ENCODE assay signal across 9 cellular contexts in the genomic region with DNA sequence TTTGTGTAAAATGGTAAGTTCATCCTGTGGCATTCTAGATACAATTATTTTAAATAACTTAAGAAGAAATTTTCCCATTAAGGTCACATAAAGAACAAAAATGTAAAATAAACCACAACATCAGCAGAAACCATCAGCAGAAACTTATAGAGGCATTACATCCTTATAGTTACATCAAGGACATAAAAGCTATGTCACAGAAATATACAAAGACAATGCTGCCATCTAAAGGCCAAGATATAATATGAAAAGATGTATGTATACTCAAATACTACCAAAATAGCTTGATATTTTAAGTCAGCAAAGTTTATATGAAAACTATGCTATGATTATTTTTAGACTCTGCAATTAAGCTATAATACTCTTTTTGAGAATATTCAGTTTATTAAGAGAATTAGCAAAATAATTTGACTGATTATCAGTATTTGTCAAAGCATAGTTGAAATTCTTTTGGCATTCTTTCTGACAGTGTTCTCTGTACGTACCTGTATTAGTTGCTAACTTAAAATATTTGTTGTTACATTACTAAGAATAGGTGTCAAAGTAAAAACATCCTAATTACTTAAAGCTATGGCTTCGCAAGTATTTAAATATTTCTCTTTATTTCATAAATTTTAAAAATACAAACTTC. TPM values are rescaled to one million over a fixed set of nuclear protein-coding genes. Genes with fewer than 3 reads are reported as not detected.
DNase-seq lines count a peak whose midpoint lies in the region; ATAC-seq and TF ChIP-seq lines count a peak whose summit lies in the region.
"Had no signal": no experiment of that assay in that cellular context is flagged by ENCODE, and none has a peak within 500 bp of the region (broad histone marks: within the 10 kb centered on the region; RNA-seq: fewer than 3 reads in every experiment).

No MANE protein-coding gene starts in this region.

- DNase-seq in DND-41 (no peak), RWPE2 (ENCODE audit: low spot score) (no peak), fibroblast of the aortic adventitia (ENCODE audit: low read depth) (peak; percentile 69), gastrocnemius medialis (no peak), cardiac septum (ENCODE audit: low spot score) (no peak)
- DNase-seq: activated B cell treated with CpG ODN at 0.5 μM for 24 hours had no signal

- peak; percentile 88 for ATAC-seq in DND-41 (ENCODE audit: insufficient read depth, low read depth)
- peak; percentile 86 for ATAC-seq in GM21390 (IDR thresholded peaks at IDR 0.05; ENCODE audit: unreplicated experiment)
- ATAC-seq in RWPE2 (ENCODE audit: low read depth): peak; percentile 72; the same call in 2 of the 3 replicates
- peak in 1 of 2 donors; percentile 55 for ATAC-seq in gastrocnemius medialis
- no peak for ATAC-seq in HG03521 (IDR thresholded peaks at IDR 0.05; ENCODE audit: unreplicated experiment)

- no peak for TF ChIP-seq POLR2A in gastrocnemius medialis (IDR thresholded peaks at IDR 0.05)

- H3K27ac ChIP-seq in DND-41 (ENCODE audit: low read length): no peak overlapping the region
- no peak overlapping the region for H3K27ac ChIP-seq in KMS-11
- H3K27ac ChIP-seq in RWPE2 (ENCODE audit: poor library complexity, severe bottlenecking): no peak overlapping the region
- no peak overlapping the region for H3K27ac ChIP-seq in gastrocnemius medialis

- no peaks in the 10 kb centered on the region for H3K9me3 ChIP-seq in DND-41 (ENCODE audit: insufficient read depth, low read length, severe bottlenecking)
- no peaks in the 10 kb centered on the region for H3K9me3 ChIP-seq in RWPE2 (ENCODE audit: severe bottlenecking)
- no peaks in the 10 kb centered on the region for H3K9me3 ChIP-seq in gastrocnemius medialis

- no peaks in the 10 kb centered on the region for H3K4me1 ChIP-seq in DND-41 (ENCODE audit: insufficient read depth, low read length)
- no peaks in the 10 kb centered on the region for H3K4me1 ChIP-seq in KMS-11 (ENCODE audit: low read depth, poor library complexity, severe bottlenecking)
- H3K4me1 ChIP-seq in RWPE2 (ENCODE audit: insufficient read depth, poor library complexity, severe bottlenecking): no peaks in the 10 kb centered on the region
- H3K4me1 ChIP-seq in gastrocnemius medialis: peaks cover 20 to 27% of the 10 kb centered on the region in 2 donors

- no peaks in the 10 kb centered on the region for H3K27me3 ChIP-seq in DND-41 (ENCODE audit: insufficient read depth, low read length, poor library complexity)
- no peaks in the 10 kb centered on the region for H3K27me3 ChIP-seq in KMS-11 (ENCODE audit: insufficient read depth, low read depth)
- H3K27me3 ChIP-seq in RWPE2 (ENCODE audit: insufficient read depth, poor library complexity, severe bottlenecking): no peaks in the 10 kb centered on the region
- H3K27me3 ChIP-seq in gastrocnemius medialis: no peaks in the 10 kb centered on the region

- no peak overlapping the region for H3K9ac ChIP-seq in DND-41 (ENCODE audit: low read depth, low read length)
- H3K9ac ChIP-seq in KMS-11: no peak overlapping the region

- TF ChIP-seq CTCF in DND-41 (IDR thresholded peaks at IDR 0.05; ENCODE audit: borderline replicate concordance, extremely low read depth, low read length, poor library complexity, severe bottlenecking): peak; percentile 62
- TF ChIP-seq CTCF in KMS-11 (conservative IDR thresholded peaks at IDR 0.05; ENCODE audit: low read depth, low read length): peak; percentile 55; the same call in 1 of the 2 replicates
- peak; percentile 86 for TF ChIP-seq CTCF in RWPE2 (IDR thresholded peaks at IDR 0.05; ENCODE audit: poor library complexity, severe bottlenecking)
- peak; percentile 29 for TF ChIP-seq CTCF in fibroblast of the aortic adventitia (IDR thresholded peaks at IDR 0.05; ENCODE audit: insufficient read depth, low read length)
- TF ChIP-seq CTCF in gastrocnemius medialis (IDR thresholded peaks at IDR 0.05 in 4 of 5, conservative IDR thresholded peaks at IDR 0.05 in 1 of 5): peak in 4 of 5 experiments; percentile 31 to 51 (median 42)

- H3K4me3 ChIP-seq in DND-41 (ENCODE audit: low read depth in 1 of 2, low read length in 2 of 2): no peak overlapping the region
- no peak overlapping the region for H3K4me3 ChIP-seq in KMS-11 (IDR thresholded peaks at IDR 0.05; ENCODE audit: insufficient read depth, low read depth, low read length)
- no peak overlapping the region for H3K4me3 ChIP-seq in RWPE2 (ENCODE audit: severe bottlenecking)
- no peak overlapping the region for H3K4me3 ChIP-seq in fibroblast of the aortic adventitia (ENCODE audit: low read depth, low read length)
- no peak overlapping the region for H3K4me3 ChIP-seq in gastrocnemius medialis

- no peaks in the 10 kb centered on the region for H3K36me3 ChIP-seq in DND-41 (ENCODE audit: insufficient read depth, low read length)
- no peaks in the 10 kb centered on the region for H3K36me3 ChIP-seq in KMS-11 (ENCODE audit: insufficient read depth)
- H3K36me3 ChIP-seq in RWPE2 (ENCODE audit: low read depth): no peaks in the 10 kb centered on the region
- no peaks in the 10 kb centered on the region for H3K36me3 ChIP-seq in gastrocnemius medialis

- H3K79me2 ChIP-seq in DND-41 (ENCODE audit: insufficient read depth, low read length) (no peaks in the 10 kb centered on the region), KMS-11 (ENCODE audit: insufficient read depth, low read depth) (no peaks in the 10 kb centered on the region)

- H4K20me1 ChIP-seq in DND-41 (ENCODE audit: insufficient read depth, low read length) (no peaks in the 10 kb centered on the region), KMS-11 (ENCODE audit: insufficient read depth) (no peaks in the 10 kb centered on the region)

- intact Hi-C loops in gastrocnemius medialis (cut with DNase I; ENCODE audit: low total_unique reads): loop anchor here (1.0 kb wide), 1 partner anchor 85 kb away; no protein-coding TSS in a partner anchor
- intact Hi-C loops in cardiac septum (cut with DNase I): loop anchor here (2.0 to 10.0 kb wide), 2 partner anchors 85 to 191 kb away; no protein-coding TSS in a partner anchor

- in situ Hi-C loops in gastrocnemius medialis (cut with MboI; ENCODE audit: low sequenced_read_pairs in 4 of 4): loop anchor here in 1 of 4 donors (5.0 to 25.0 kb wide), 2 partner anchors 83 to 208 kb away; no protein-coding TSS in a partner anchor

- no peak overlapping the region for H2AFZ ChIP-seq in DND-41 (ENCODE audit: low read depth, low read length)
- no peak overlapping the region for H2AFZ ChIP-seq in KMS-11 (ENCODE audit: low read depth)

- no peak overlapping the region for H3K4me2 ChIP-seq in DND-41 (ENCODE audit: insufficient read depth, low read length)
- no peak overlapping the region for H3K4me2 ChIP-seq in KMS-11

RNA-seq across cellular contexts. Expression of a gene that starts 36.2 kb away (rescaled TPM):
- total RNA-seq in fibroblast of the aortic adventitia (ENCODE audit: low replicate concordance) (8.3 and 19.7 TPM in 2 replicates), gastrocnemius medialis (10 to 100 TPM; 23.3 to 33.4 (median 26.9) TPM), cardiac septum (27.3 TPM)

Comparison
In these comparisons a context has a peak if more than half of its experiments do, and no peak if none do; other contexts are left out.
1. CTCF ChIP-seq: peak in every context shown above with its lines; median percentile 86 in RWPE2; 62 in DND-41; 55 in KMS-11; 42 in gastrocnemius medialis; 29 in fibroblast of the aortic adventitia.